8 cellular contexts compared by ENCODE assay signal in genomic region chr4:139175647-139176298, GRCh38. TPM values are rescaled to one million over a fixed set of nuclear protein-coding genes. Genes with fewer than 3 reads are reported as not detected.
DNase-seq lines count a peak whose midpoint lies in the region; ATAC-seq and TF ChIP-seq lines count a peak whose summit lies in the region.

No MANE protein-coding gene starts in this region.

- peak overlapping the region; percentile 91; the same call in 1 of the 2 replicates for H2AFZ ChIP-seq in SK-N-SH (ENCODE audit: low read depth)

- TF ChIP-seq EP300 in SK-N-SH (IDR thresholded peaks at IDR 0.05; ENCODE audit: borderline replicate concordance in 1 of 2, low read depth in 1 of 2, low read length in 1 of 2), result no peak

- CTCF ChIA-PET in AG04450 (lab: Charles Lee) (interaction anchor here (0.5 to 4.0 kb wide), 8 partner anchors 8 to 408 kb away, joined by 3 to 15 read pairs (median 3); no protein-coding TSS in a partner anchor), SK-N-SH (lab: Yijun Ruan, JAX) (interaction anchor here (0.7 to 3.7 kb wide), 9 partner anchors 8 to 322 kb away, joined by 3 to 19 read pairs (median 3); no protein-coding TSS in a partner anchor)

- whole genome bisulfite sequencing in SK-N-SH (ENCODE audit: low lambda C conversion rate), result 2% methylated on average over 26 of the region's 26 CpGs

- H3K27ac ChIP-seq in AG04450 (ENCODE audit: low read depth, low read length), result peak overlapping the region; percentile 68
- H3K27ac ChIP-seq in SK-N-SH (ENCODE audit: low read depth in 2 of 2, low read length in 1 of 2), result peak overlapping the region; percentile 87 to 94
- H3K27ac ChIP-seq in neutrophil, result peak overlapping the region; percentile 99

- no peak for TF ChIP-seq RAD21 in SK-N-SH (IDR thresholded peaks at IDR 0.05; ENCODE audit: low read length)

- POLR2A ChIA-PET in AG04450 (lab: Yijun Ruan, JAX) (interaction anchor here (0.5 to 2.1 kb wide), 6 partner anchors 8 to 125 kb away, joined by 3 to 13 read pairs (median 4); partner anchors contain the start of gene NAA15), SK-N-SH (lab: Yijun Ruan, JAX) (interaction anchor here (1.0 to 3.6 kb wide), 3 partner anchors 8 to 126 kb away, joined by 4 to 19 read pairs (median 5); partner anchors contain the start of genes NAA15 and NDUFC1)

- H3K9ac ChIP-seq in SK-N-SH, result peak overlapping the region; percentile 94

- ATAC-seq in GM21619 (IDR thresholded peaks at IDR 0.05; ENCODE audit: unreplicated experiment), result peak; percentile 0
- no peak for ATAC-seq in GM18502 (IDR thresholded peaks at IDR 0.05; ENCODE audit: poor library complexity, unreplicated experiment)
- no peak for ATAC-seq in HG02981 (IDR thresholded peaks at IDR 0.05; ENCODE audit: unreplicated experiment)

- no peaks in the 10 kb centered on the region; the same call in 1 of the 2 replicates for H3K9me3 ChIP-seq in AG04450 (ENCODE audit: control insufficient read depth, insufficient read depth, low read length)
- no peaks in the 10 kb centered on the region for H3K9me3 ChIP-seq in SK-N-SH
- no peaks in the 10 kb centered on the region for H3K9me3 ChIP-seq in neutrophil

- H4K20me1 ChIP-seq in SK-N-SH (ENCODE audit: insufficient read depth), result peaks cover 6% of the 10 kb centered on the region; the same call in 1 of the 2 replicates

- H3K4me2 ChIP-seq in SK-N-SH, result peak overlapping the region; percentile 93

- H3K4me3 ChIP-seq in AG04450 (ENCODE audit: low read depth, low read length) (peak overlapping the region; percentile 81), SK-N-SH (ENCODE audit: low read depth in 2 of 2, low read length in 1 of 2) (peak overlapping the region; percentile 94 to 98), epithelial cell of proximal tubule (ENCODE audit: low read depth, low read length) (peak overlapping the region; percentile 72), neutrophil (ENCODE audit: low read depth in 1 of 2, low read length in 1 of 2) (peak overlapping the region; percentile 99)

- peaks cover 36% of the 10 kb centered on the region for H3F3A ChIP-seq in SK-N-SH (replicated peaks; ENCODE audit: insufficient read depth)

- no peaks in the 10 kb centered on the region for H3K27me3 ChIP-seq in AG04450 (ENCODE audit: control insufficient read depth, insufficient read depth, low read length)
- H3K27me3 ChIP-seq in SK-N-SH (ENCODE audit: insufficient read depth), result no peaks in the 10 kb centered on the region
- H3K27me3 ChIP-seq in neutrophil, result no peaks in the 10 kb centered on the region

- H3K4me1 ChIP-seq in SK-N-SH (ENCODE audit: control insufficient read depth in 1 of 2, insufficient read depth in 2 of 2, low read depth in 1 of 2, low read length in 1 of 2), result peaks cover 3 to 18% of the 10 kb centered on the region in 2 experiments; a peak in 3 of 4 replicates
- H3K4me1 ChIP-seq in neutrophil (ENCODE audit: control insufficient read depth in 1 of 2, insufficient read depth in 1 of 2, low read depth in 1 of 2, low read length in 1 of 2), result peaks cover 46 to 57% of the 10 kb centered on the region in 2 experiments

- no peaks in the 10 kb centered on the region for H3K9me2 ChIP-seq in SK-N-SH

- TF ChIP-seq CTCF in AG04450 (IDR thresholded peaks at IDR 0.05; ENCODE audit: low read depth, low read length) (no peak), SK-N-SH (IDR thresholded peaks at IDR 0.05) (no peak), epithelial cell of proximal tubule (conservative IDR thresholded peaks at IDR 0.05; ENCODE audit: low read depth, low read length) (no peak), neutrophil (IDR thresholded peaks at IDR 0.05) (no peak)

- DNase-seq in AG04450 (ENCODE audit: low read depth, low spot score) (no peak), SK-N-SH (peak; percentile 56), epithelial cell of proximal tubule (ENCODE audit: low read depth) (no peak)
- no peak for DNase-seq in stimulated activated CD4-positive, alpha-beta T cell treated with anti-CD3 and anti-CD28 coated beads, Interleukin-12 subunit alpha, Interleukin-12 subunit beta, amount 100 ng/mL, for 4 hours

- no peaks in the 10 kb centered on the region for H3K36me3 ChIP-seq in SK-N-SH (replicated peaks in 1 of 2; ENCODE audit: control insufficient read depth in 1 of 2, insufficient read depth in 2 of 2, low read length in 1 of 2)
- peaks cover 5% of the 10 kb centered on the region for H3K36me3 ChIP-seq in neutrophil

- peaks cover 56% of the 10 kb centered on the region for H3K79me2 ChIP-seq in SK-N-SH (ENCODE audit: insufficient read depth)

TF ChIP-seq in SK-N-SH, 30 proteins besides CTCF, POLR2A, EP300 and RAD21:
- TF ChIP-seq RFX5 (IDR thresholded peaks at IDR 0.05; ENCODE audit: low read length), result no peak
- TF ChIP-seq, protein P1, sequence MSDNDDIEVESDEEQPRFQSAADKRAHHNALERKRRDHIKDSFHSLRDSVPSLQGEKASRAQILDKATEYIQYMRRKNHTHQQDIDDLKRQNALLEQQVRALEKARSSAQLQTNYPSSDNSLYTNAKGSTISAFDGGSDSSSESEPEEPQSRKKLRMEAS (IDR thresholded peaks at IDR 0.05; ENCODE audit: low read depth), result no peak; the same call in 1 of the 2 replicates
- TF ChIP-seq, protein P2, sequence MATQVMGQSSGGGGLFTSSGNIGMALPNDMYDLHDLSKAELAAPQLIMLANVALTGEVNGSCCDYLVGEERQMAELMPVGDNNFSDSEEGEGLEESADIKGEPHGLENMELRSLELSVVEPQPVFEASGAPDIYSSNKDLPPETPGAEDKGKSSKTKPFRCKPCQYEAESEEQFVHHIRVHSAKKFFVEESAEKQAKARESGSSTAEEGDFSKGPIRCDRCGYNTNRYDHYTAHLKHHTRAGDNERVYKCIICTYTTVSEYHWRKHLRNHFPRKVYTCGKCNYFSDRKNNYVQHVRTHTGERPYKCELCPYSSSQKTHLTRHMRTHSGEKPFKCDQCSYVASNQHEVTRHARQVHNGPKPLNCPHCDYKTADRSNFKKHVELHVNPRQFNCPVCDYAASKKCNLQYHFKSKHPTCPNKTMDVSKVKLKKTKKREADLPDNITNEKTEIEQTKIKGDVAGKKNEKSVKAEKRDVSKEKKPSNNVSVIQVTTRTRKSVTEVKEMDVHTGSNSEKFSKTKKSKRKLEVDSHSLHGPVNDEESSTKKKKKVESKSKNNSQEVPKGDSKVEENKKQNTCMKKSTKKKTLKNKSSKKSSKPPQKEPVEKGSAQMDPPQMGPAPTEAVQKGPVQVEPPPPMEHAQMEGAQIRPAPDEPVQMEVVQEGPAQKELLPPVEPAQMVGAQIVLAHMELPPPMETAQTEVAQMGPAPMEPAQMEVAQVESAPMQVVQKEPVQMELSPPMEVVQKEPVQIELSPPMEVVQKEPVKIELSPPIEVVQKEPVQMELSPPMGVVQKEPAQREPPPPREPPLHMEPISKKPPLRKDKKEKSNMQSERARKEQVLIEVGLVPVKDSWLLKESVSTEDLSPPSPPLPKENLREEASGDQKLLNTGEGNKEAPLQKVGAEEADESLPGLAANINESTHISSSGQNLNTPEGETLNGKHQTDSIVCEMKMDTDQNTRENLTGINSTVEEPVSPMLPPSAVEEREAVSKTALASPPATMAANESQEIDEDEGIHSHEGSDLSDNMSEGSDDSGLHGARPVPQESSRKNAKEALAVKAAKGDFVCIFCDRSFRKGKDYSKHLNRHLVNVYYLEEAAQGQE (IDR thresholded peaks at IDR 0.05; ENCODE audit: low read depth, low read length), result 0 out of 2 replicates have a peak, but pooled peaks have one; percentile 1

RNA-seq across cellular contexts. Expression of gene ELF2, which starts 1.2 kb away (rescaled TPM):
- polyA plus RNA-seq in AG04450 (2011; rRNA removed) (30.0 and 40.4 TPM in 2 replicates), SK-N-SH (2012; rRNA removed) (14.0 and 19.1 TPM in 2 replicates)
- polyA minus RNA-seq in AG04450 (2011; rRNA and poly(A)+ RNA removed), result 39.2 and 49.6 TPM in 2 replicates
- 16.8 and 17.6 TPM in 2 replicates for polyA plus RNA-seq in SK-N-SH (2012; cell fraction: cytosol; rRNA removed)
- 24.5 and 41.2 TPM in 2 replicates for polyA plus RNA-seq in SK-N-SH (2012; cell fraction: nucleus; rRNA removed)
- total RNA-seq in epithelial cell of proximal tubule, result 17.1 and 24.1 TPM in 2 replicates
